8 cellular contexts compared by ENCODE assay signal in the genomic region with DNA sequence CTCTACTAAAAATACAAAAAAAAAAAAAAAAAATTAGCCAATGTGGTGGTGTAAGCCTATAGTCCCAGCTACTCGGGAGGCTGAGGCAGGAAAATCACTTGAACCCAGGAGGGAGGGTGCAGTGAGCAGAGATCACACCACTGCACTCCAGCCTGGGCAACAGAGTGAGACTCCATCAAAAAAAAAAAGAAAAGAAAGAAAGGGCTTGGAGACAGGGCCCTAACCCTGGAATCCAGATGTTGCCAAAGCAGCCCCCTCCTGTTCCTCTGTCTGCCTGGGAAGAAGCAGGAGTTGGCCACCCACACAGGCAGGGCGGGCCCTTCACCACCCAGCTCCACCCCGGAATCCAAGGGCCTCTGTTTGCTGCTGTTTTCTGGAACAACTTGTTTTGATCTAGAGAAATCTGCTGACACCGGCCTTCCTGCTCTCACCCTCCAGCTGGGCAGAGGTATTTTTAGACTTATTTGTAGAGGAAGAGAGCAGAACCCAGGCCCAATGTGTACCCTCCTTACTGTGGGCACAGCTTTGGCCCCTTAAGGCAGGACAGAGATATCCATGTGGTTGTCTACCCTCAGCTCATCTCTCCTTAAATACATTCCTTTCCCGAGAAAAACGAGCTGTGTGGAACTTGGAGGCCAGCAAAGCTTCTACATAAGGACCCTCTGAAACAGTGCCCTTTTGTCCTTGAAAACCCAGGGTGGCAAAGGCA. TPM values are rescaled to one million over a fixed set of nuclear protein-coding genes. Genes with fewer than 3 reads are reported as not detected.
DNase-seq lines count a peak whose midpoint lies in the region; ATAC-seq and TF ChIP-seq lines count a peak whose summit lies in the region.

No MANE protein-coding gene starts in this region.

- peak overlapping the region; percentile 90 for H2AK5ac ChIP-seq in IMR-90 (ENCODE audit: low read depth, low read length)

- CTCF ChIA-PET in IMR-90 (lab: Yijun Ruan, JAX), result interaction anchor here (0.6 to 1.5 kb wide), 2 partner anchors 79 to 87 kb away, joined by 3 to 6 read pairs; a partner anchor contains a TSS

- in situ Hi-C loops in IMR-90 (cut with MboI; ENCODE audit: low sequenced_read_pairs) (no loop called here), SK-MEL-5 (cut with HindIII; ENCODE audit: low pct_unique_long_range_greater_than_20kb, low sequenced_read_pairs) (no loop called here), astrocyte of the cerebellum (cut with HindIII; ENCODE audit: low sequenced_read_pairs) (loop anchor here (5.0 kb wide), 1 partner anchor 77 kb away; a partner anchor contains a TSS)

- WGBS in IMR-90 (ENCODE audit: extremely low coverage in 2 of 2, insufficient read length in 1 of 2), 2 experiments, result no CpG with 5 or more reads among the region's 6 CpGs
- WGBS in prostate gland, result under 1% methylated on average over 6 of the region's 6 CpGs

- H3K18ac ChIP-seq in IMR-90 (ENCODE audit: low read depth, low read length), result peak overlapping the region; percentile 93

- H3K23ac ChIP-seq in IMR-90 (ENCODE audit: low read depth, low read length), result peak overlapping the region; percentile 99

- ATAC-seq in IMR-90 (ENCODE audit: low read depth) (peak; percentile 2; the same call in 1 of the 2 replicates), left ventricle myocardium superior (peak; percentile 42), GM19023 (IDR thresholded peaks at IDR 0.05; ENCODE audit: unreplicated experiment) (no peak), GM21515 (IDR thresholded peaks at IDR 0.05; ENCODE audit: unreplicated experiment) (no peak)

- peak overlapping the region; percentile 99 for H2BK120ac ChIP-seq in IMR-90 (ENCODE audit: low read depth, low read length)

- peak overlapping the region; percentile 73 for H3K4me2 ChIP-seq in IMR-90 (ENCODE audit: low read depth, low read length)

- H3K56ac ChIP-seq in IMR-90 (ENCODE audit: extremely low read depth, insufficient read depth, low read length), result peak overlapping the region; percentile 93

- peaks cover 38% of the 10 kb centered on the region for H3K4me1 ChIP-seq in IMR-90 (ENCODE audit: control insufficient read depth, insufficient read depth, low read length)
- peaks cover 27% of the 10 kb centered on the region for H3K4me1 ChIP-seq in prostate gland (replicated peaks)

- H4K91ac ChIP-seq in IMR-90 (ENCODE audit: insufficient read depth, low read depth, low read length), result peak overlapping the region; percentile 99

- POLR2A ChIA-PET in IMR-90 (lab: Charles Lee; ENCODE audit: unreplicated experiment), result interaction anchor here (0.6 to 6.8 kb wide), 6 partner anchors 10 to 88 kb away, joined by 3 to 142 read pairs (median 37); a partner anchor contains a TSS

- H2BK20ac ChIP-seq in IMR-90 (ENCODE audit: low read depth, low read length), result peak overlapping the region; percentile 98

- peaks cover 34% of the 10 kb centered on the region for H4K20me1 ChIP-seq in IMR-90 (ENCODE audit: insufficient read depth, low read length)

- H2AFZ ChIP-seq in IMR-90 (replicated peaks; ENCODE audit: low read length, poor library complexity), result peak overlapping the region; percentile 40

- peak overlapping the region; percentile 100; the same call in 2 of the 3 replicates for H2BK15ac ChIP-seq in IMR-90 (ENCODE audit: low read depth, low read length)

- H3K27ac ChIP-seq in IMR-90 (ENCODE audit: insufficient read depth, low read length) (peak overlapping the region; percentile 98), prostate gland (peak overlapping the region; percentile 100)

- H4K8ac ChIP-seq in IMR-90 (ENCODE audit: low read depth in 2 of 2, low read length in 2 of 2), result peak overlapping the region; percentile 73 to 91

- peak overlapping the region; percentile 87 for H3K9ac ChIP-seq in IMR-90 (ENCODE audit: low read depth, low read length)

- H3K9me1 ChIP-seq in IMR-90 (ENCODE audit: insufficient read depth, low read length), result no peaks in the 10 kb centered on the region

- DNase-seq in COR-L47 (lab: John Stamatoyannopoulos, UW) (peak; percentile 35), IMR-90 (peak; percentile 89), SK-MEL-5 (ENCODE audit: low read depth, low spot score) (peak; percentile 90), astrocyte of the cerebellum (ENCODE audit: low read depth) (peak; percentile 73), left ventricle myocardium superior (peak; percentile 93), prostate gland (ENCODE audit: low spot score) (peak; percentile 98)

- TF ChIP-seq CTCF in IMR-90 (conservative IDR thresholded peaks at IDR 0.05; ENCODE audit: low read depth, low read length), result no peak
- TF ChIP-seq CTCF in astrocyte of the cerebellum (IDR thresholded peaks at IDR 0.05; ENCODE audit: low read depth, low read length, missing control alignments), result no peak
- TF ChIP-seq CTCF in prostate gland (IDR thresholded peaks at IDR 0.05), result no peak

- H3K36me3 ChIP-seq in IMR-90 (ENCODE audit: control insufficient read depth, insufficient read depth, low read length), result peaks cover 15% of the 10 kb centered on the region
- H3K36me3 ChIP-seq in prostate gland, result no peaks in the 10 kb centered on the region

- H3K79me1 ChIP-seq in IMR-90 (ENCODE audit: low read depth in 1 of 2, low read length in 2 of 2), result peaks cover 10 to 61% of the 10 kb centered on the region in 2 experiments; a peak in 2 of 4 replicates

- no TSS peak for BruUV-seq in IMR-90 (replicated peaks; lab: Mats Ljungman, UMichigan)

- dilution Hi-C loops in IMR-90 (cut with HindIII; ENCODE audit: low sequenced_read_pairs, unreplicated experiment), result no loop called here

- peak overlapping the region; percentile 82 for H2BK5ac ChIP-seq in IMR-90 (ENCODE audit: low read depth, low read length, poor library complexity, severe bottlenecking)

- peak overlapping the region; percentile 100 for H3K4ac ChIP-seq in IMR-90 (ENCODE audit: low read depth, low read length)

- H2AK9ac ChIP-seq in IMR-90 (replicated peaks; ENCODE audit: low read depth, low read length, poor library complexity), result peak overlapping the region; percentile 100

- H3K9me3 ChIP-seq in IMR-90 (ENCODE audit: control insufficient read depth, insufficient read depth, low read length) (no peaks in the 10 kb centered on the region), prostate gland (no peaks in the 10 kb centered on the region)

- peak overlapping the region; percentile 98 for H3K14ac ChIP-seq in IMR-90 (replicated peaks; ENCODE audit: low read depth, low read length)

- H3K27me3 ChIP-seq in IMR-90 (ENCODE audit: control insufficient read depth, insufficient read depth, low read length), result no peaks in the 10 kb centered on the region
- no peaks in the 10 kb centered on the region for H3K27me3 ChIP-seq in prostate gland (replicated peaks; ENCODE audit: insufficient read depth)

- H3K4me3 ChIP-seq in IMR-90 (ENCODE audit: insufficient read depth, low read depth, low read length), result no peak overlapping the region
- peak overlapping the region; percentile 6 for H3K4me3 ChIP-seq in astrocyte of the cerebellum (ENCODE audit: low read depth, low read length)
- H3K4me3 ChIP-seq in prostate gland, result peak overlapping the region; percentile 7 to 24

- TF ChIP-seq RAD21 in IMR-90 (IDR thresholded peaks at IDR 0.05; ENCODE audit: low read length), result no peak

- intact Hi-C loops in IMR-90 (cut with micrococcal nuclease) (loop anchor here (2.0 kb wide), 1 partner anchor 79 kb away; a partner anchor contains a TSS), left ventricle myocardium superior (cut with micrococcal nuclease) (no loop called here), prostate gland (cut with DNase I) (loop anchor here (2.0 to 10.0 kb wide), 2 partner anchors 55 to 79 kb away; a partner anchor contains a TSS)

- TF ChIP-seq POLR2A in IMR-90 (IDR thresholded peaks at IDR 0.05; ENCODE audit: low read depth, low read length), result peak; percentile 25; the same call in 1 of the 2 replicates
- TF ChIP-seq POLR2A in prostate gland (IDR thresholded peaks at IDR 0.05), result peak; percentile 54

- H4K5ac ChIP-seq in IMR-90 (ENCODE audit: low read depth, low read length), result peak overlapping the region; percentile 88

TF ChIP-seq in IMR-90, 13 proteins besides CTCF, POLR2A, EP300 and RAD21 (continues in another document):
- peak; percentile 91 for TF ChIP-seq MAFK (IDR thresholded peaks at IDR 0.05; ENCODE audit: low read depth, low read length)
- TF ChIP-seq RFX5 (IDR thresholded peaks at IDR 0.05; ENCODE audit: low read depth, low read length), result no peak

RNA-seq across cellular contexts. Expression of a gene that starts 2.7 kb away (rescaled TPM):
- total RNA-seq in IMR-90 (2012; rRNA removed) (30.1 and 38.0 TPM in 2 replicates), left ventricle myocardium superior (508 TPM), prostate gland (1,000 to 10,000 TPM in 1 of 2 donors, 100 to 1,000 TPM in 1; 110 to 1,326 TPM)
- 56.3 and 114 TPM in 2 replicates for polyA plus RNA-seq in IMR-90 (2012; rRNA removed)
- polyA plus RNA-seq in IMR-90 (2012; cell fraction: cytosol; rRNA removed), result 12.5 and 21.1 TPM in 2 replicates
- 237 and 1,050 TPM in 2 replicates for polyA plus RNA-seq in IMR-90 (2012; cell fraction: nucleus; rRNA removed; ENCODE audit: low replicate concordance)
- 13.3 and 17.2 TPM in 2 replicates for total RNA-seq in SK-MEL-5 (2014; rRNA removed; shearing (Covaris generic))
- 92.3 and 140 TPM in 2 replicates for polyA plus RNA-seq in SK-MEL-5 (2015; cell fraction: cytosol; rRNA removed)
- 4,541 and 4,715 TPM in 2 replicates for polyA plus RNA-seq in SK-MEL-5 (2015; cell fraction: nucleus; rRNA removed)

RNA-seq across cellular contexts. Expression of a gene that starts 33.5 kb away (rescaled TPM):
- total RNA-seq in IMR-90 (2012; rRNA removed) (10.8 and 11.3 TPM in 2 replicates), left ventricle myocardium superior (9.7 TPM), prostate gland (100 to 1,000 TPM in 1 of 2 donors, 10 to 100 TPM in 1; 36.1 to 106 TPM)
- polyA plus RNA-seq in IMR-90 (2012; rRNA removed), result 19.8 and 22.5 TPM in 2 replicates
- 30.0 and 36.2 TPM in 2 replicates for polyA plus RNA-seq in IMR-90 (2012; cell fraction: cytosol; rRNA removed)
- polyA plus RNA-seq in IMR-90 (2012; cell fraction: nucleus; rRNA removed; ENCODE audit: low replicate concordance), result 33.2 and 66.1 TPM in 2 replicates
- total RNA-seq in SK-MEL-5 (2014; rRNA removed; shearing (Covaris generic)), result 36.4 and 37.5 TPM in 2 replicates
- 71.8 and 107 TPM in 2 replicates for polyA plus RNA-seq in SK-MEL-5 (2015; cell fraction: cytosol; rRNA removed)
- 89.4 and 95.0 TPM in 2 replicates for polyA plus RNA-seq in SK-MEL-5 (2015; cell fraction: nucleus; rRNA removed)

RNA-seq across cellular contexts. Expression of a gene that starts 37.5 kb away (rescaled TPM):
- total RNA-seq in IMR-90 (2012; rRNA removed), result 0.56 and 0.72 TPM in 2 replicates
- 1.2 and 1.3 TPM in 2 replicates for polyA plus RNA-seq in IMR-90 (2012; rRNA removed)
- polyA plus RNA-seq in IMR-90 (2012; cell fraction: cytosol; rRNA removed), result 0.69 and 1.5 TPM in 2 replicates
- 5.8 and 7.2 TPM in 2 replicates for polyA plus RNA-seq in IMR-90 (2012; cell fraction: nucleus; rRNA removed; ENCODE audit: low replicate concordance)
- 3.4 and 4.6 TPM in 2 replicates for total RNA-seq in SK-MEL-5 (2014; rRNA removed; shearing (Covaris generic))
- 4.9 and 9.4 TPM in 2 replicates for polyA plus RNA-seq in SK-MEL-5 (2015; cell fraction: cytosol; rRNA removed)
- polyA plus RNA-seq in SK-MEL-5 (2015; cell fraction: nucleus; rRNA removed), result 24.3 and 28.9 TPM in 2 replicates
- 4.6 TPM for total RNA-seq in left ventricle myocardium superior
- total RNA-seq in prostate gland, result 10 to 100 TPM; 11.7 to 13.3 TPM

Comparison
In these comparisons a context has a peak if more than half of its experiments do, and no peak if none do; other contexts are left out.
1. DNase-seq: peak in every context shown above with its lines; median percentile 98 in prostate gland; 93 in left ventricle myocardium superior; 90 in SK-MEL-5; 89 in IMR-90; 73 in astrocyte of the cerebellum; 35 in COR-L47.
2. ATAC-seq: peak in IMR-90 (single experiment) and left ventricle myocardium superior (single experiment); none in GM19023 (single experiment) and GM21515 (single experiment).